7 cellular contexts compared by ENCODE assay signal in the genomic region with DNA sequence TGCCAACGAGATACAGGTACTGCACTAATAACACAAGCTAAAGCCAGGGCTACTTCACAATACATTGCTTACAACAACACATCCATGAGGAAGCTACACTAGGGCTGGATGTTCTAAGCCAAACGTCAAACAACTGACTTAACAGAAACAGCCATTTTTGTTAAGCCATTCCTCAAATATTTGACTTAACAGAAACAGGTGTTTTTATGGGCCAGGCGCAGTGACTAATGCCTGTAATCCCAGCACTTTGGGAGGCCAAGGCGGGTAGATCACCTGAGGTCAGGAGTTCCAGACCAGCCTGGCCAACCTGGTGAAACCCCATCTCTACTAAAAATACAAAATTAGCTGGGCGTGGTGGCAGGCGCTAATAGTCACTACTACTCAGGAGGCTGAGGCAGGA. TPM values are rescaled to one million over a fixed set of nuclear protein-coding genes. Genes with fewer than 3 reads are reported as not detected.
DNase-seq lines count a peak whose midpoint lies in the region; ATAC-seq and TF ChIP-seq lines count a peak whose summit lies in the region.
"Not testable (repeated sequence)": the region's sequence is repeated elsewhere in the genome, so short reads cannot be mapped to it uniquely, and the experiment has no call there.

No MANE protein-coding gene starts in this region.

- H3K36me3 Mint-ChIP-seq in Caco-2 (ENCODE audit: insufficient read depth, unreplicated experiment); T-helper 17 cell (ENCODE audit: low read depth): not testable (repeated sequence)
- H3K36me3 Mint-ChIP-seq in activated T-helper 17 cell treated with anti-CD3 and anti-CD28 coated beads, Interleukin-2, amount 50 U/mL, for 72 hours (ENCODE audit: low read depth) = peaks cover 94% of the 10 kb centered on the region
- peaks cover 89% of the 10 kb centered on the region for H3K36me3 Mint-ChIP-seq in dendritic cell treated with granulocyte-macrophage colony-stimulating factor and Interleukin-4, amounts not matched to agents 40 ng/mL and 50 ng/mL, for 4 days (ENCODE audit: low read depth)
- H3K36me3 Mint-ChIP-seq in memory B cell = peaks cover 23% of the 10 kb centered on the region

- H3K4me3 ChIP-seq in Caco-2 (ENCODE audit: low read depth, low read length); stomach: not testable (repeated sequence)

- H3K9me3 ChIP-seq in Caco-2; T-helper 17 cell (ENCODE audit: control insufficient read depth, low read length, poor library complexity, severe bottlenecking); stomach: not testable (repeated sequence)

- not testable (repeated sequence) for TF ChIP-seq CTCF in Caco-2 (IDR thresholded peaks at IDR 0.05; ENCODE audit: insufficient read depth in 1 of 2, low read depth in 1 of 2, low read length in 1 of 2, severe bottlenecking in 1 of 2, unreplicated experiment in 1 of 2); stomach (IDR thresholded peaks at IDR 0.05)

- peak overlapping the region in 4 of 5 donors; percentile 79 to 92 (median 84) for H3K27ac ChIP-seq in stomach

- DNase-seq in Caco-2 = peak; percentile 49 to 50
- DNase-seq in NCI-H774 (lab: John Stamatoyannopoulos, UW) = peak; percentile 29
- not testable (repeated sequence) for DNase-seq in T-helper 17 cell; memory B cell (ENCODE audit: low spot score in 2 of 2); stomach

- peaks cover 14% of the 10 kb centered on the region for H3K4me1 Mint-ChIP-seq in Caco-2 (ENCODE audit: low read depth, unreplicated experiment)
- peaks cover 42% of the 10 kb centered on the region for H3K4me1 Mint-ChIP-seq in T-helper 17 cell
- peaks cover 29% of the 10 kb centered on the region for H3K4me1 Mint-ChIP-seq in activated T-helper 17 cell treated with anti-CD3 and anti-CD28 coated beads, Interleukin-2, amount 50 U/mL, for 72 hours
- peaks cover 60% of the 10 kb centered on the region for H3K4me1 Mint-ChIP-seq in dendritic cell treated with granulocyte-macrophage colony-stimulating factor and Interleukin-4, amounts not matched to agents 40 ng/mL and 50 ng/mL, for 4 days (ENCODE audit: low read depth)
- H3K4me1 Mint-ChIP-seq in memory B cell = peaks cover 39% of the 10 kb centered on the region

- H3K9me3 Mint-ChIP-seq in Caco-2 (ENCODE audit: unreplicated experiment); activated T-helper 17 cell treated with anti-CD3 and anti-CD28 coated beads, Interleukin-2, amount 50 U/mL, for 72 hours; dendritic cell treated with granulocyte-macrophage colony-stimulating factor and Interleukin-4, amounts not matched to agents 40 ng/mL and 50 ng/mL, for 4 days; memory B cell: not testable (repeated sequence)

- CTCF ChIA-PET in Caco-2 (lab: Charles Lee) = not testable (repeated sequence)

- H3K36me3 ChIP-seq in Caco-2 (ENCODE audit: control insufficient read depth, insufficient read depth, low read length) = not testable (repeated sequence)
- H3K36me3 ChIP-seq in stomach = peaks cover 16 to 57% (median 49%) of the 10 kb centered on the region in 4 donors

- H3K27me3 Mint-ChIP-seq in Caco-2 (ENCODE audit: insufficient read depth, unreplicated experiment); T-helper 17 cell; activated T-helper 17 cell treated with anti-CD3 and anti-CD28 coated beads, Interleukin-2, amount 50 U/mL, for 72 hours; dendritic cell treated with granulocyte-macrophage colony-stimulating factor and Interleukin-4, amounts not matched to agents 40 ng/mL and 50 ng/mL, for 4 days; memory B cell: not testable (repeated sequence)

- not testable (repeated sequence) for TF ChIP-seq EP300 in stomach (IDR thresholded peaks at IDR 0.05)

- not testable (repeated sequence) for H3K4me3 Mint-ChIP-seq in Caco-2 (ENCODE audit: unreplicated experiment); dendritic cell treated with granulocyte-macrophage colony-stimulating factor and Interleukin-4, amounts not matched to agents 40 ng/mL and 50 ng/mL, for 4 days
- peak overlapping the region; percentile 94 for H3K4me3 Mint-ChIP-seq in T-helper 17 cell
- H3K4me3 Mint-ChIP-seq in activated T-helper 17 cell treated with anti-CD3 and anti-CD28 coated beads, Interleukin-2, amount 50 U/mL, for 72 hours = peak overlapping the region; percentile 99
- H3K4me3 Mint-ChIP-seq in memory B cell = peak overlapping the region; percentile 8

- intact Hi-C loops in Caco-2 (cut with micrococcal nuclease; ENCODE audit: unreplicated experiment); dendritic cell treated with granulocyte-macrophage colony-stimulating factor and Interleukin-4, amounts not matched to agents 40 ng/mL and 50 ng/mL, for 4 days (cut with micrococcal nuclease); stomach (cut with DNase I; ENCODE audit: low total_unique reads): not testable (repeated sequence)

- not testable (repeated sequence) for TF ChIP-seq POLR2A in stomach (IDR thresholded peaks at IDR 0.05)

- ATAC-seq in T-helper 17 cell; activated T-helper 17 cell treated with anti-CD3 and anti-CD28 coated beads, Interleukin-2, amount 50 U/mL, for 72 hours (replicated peaks); memory B cell (ENCODE audit: low read depth): not testable (repeated sequence)

- BruUV-seq in Caco-2 (replicated peaks; lab: Mats Ljungman, UMichigan) = not testable (repeated sequence)

- POLR2A ChIA-PET in Caco-2 (lab: Charles Lee) = not testable (repeated sequence)

- not testable (repeated sequence) for H3K4me1 ChIP-seq in Caco-2
- peaks cover 16 to 48% (median 35%) of the 10 kb centered on the region in 4 donors for H3K4me1 ChIP-seq in stomach

- not testable (repeated sequence) for H3K27ac Mint-ChIP-seq in Caco-2 (ENCODE audit: unreplicated experiment); activated T-helper 17 cell treated with anti-CD3 and anti-CD28 coated beads, Interleukin-2, amount 50 U/mL, for 72 hours; memory B cell
- H3K27ac Mint-ChIP-seq in T-helper 17 cell = peak overlapping the region; percentile 100
- H3K27ac Mint-ChIP-seq in dendritic cell treated with granulocyte-macrophage colony-stimulating factor and Interleukin-4, amounts not matched to agents 40 ng/mL and 50 ng/mL, for 4 days = peak overlapping the region; percentile 92

- 77 to 89% (median 86%) methylated on average over 6 of the region's 6 CpGs for WGBS in stomach, 5 donors

- not testable (repeated sequence) for H3K27me3 ChIP-seq in Caco-2 (replicated peaks; ENCODE audit: control insufficient read depth, insufficient read depth, low read length); stomach

RNA-seq across cellular contexts. Expression of a gene that starts 7.6 kb away (rescaled TPM):
- total RNA-seq in Caco-2 (2022) (45.5 and 59.1 TPM in 2 replicates), T-helper 17 cell (100 to 1,000 TPM; 245 to 340 TPM), stomach (100 to 1,000 TPM in 3 of 5 donors, 10 to 100 TPM in 2; 13.4 to 340 (median 112) TPM)
- total RNA-seq in activated T-helper 17 cell treated with anti-CD3 and anti-CD28 coated beads, Interleukin-2, amount 50 U/mL, for 72 hours = 100 to 1,000 TPM in 1 of 2 donors, 10 to 100 TPM in 1; 94.2 to 210 TPM
- polyA plus RNA-seq in stomach = 100 to 1,000 TPM in 1 of 3 donors, 10 to 100 TPM in 2; 55.4 to 113 (median 60.5) TPM

RNA-seq across cellular contexts. Expression of a gene that starts 50.5 kb away (rescaled TPM):
- total RNA-seq in Caco-2 (2022) (36.3 and 37.0 TPM in 2 replicates), T-helper 17 cell (10 to 100 TPM; 19.8 to 24.0 TPM), stomach (10 to 100 TPM; 11.2 to 99.6 (median 18.7) TPM)
- 10 to 100 TPM; 24.7 to 29.0 TPM for total RNA-seq in activated T-helper 17 cell treated with anti-CD3 and anti-CD28 coated beads, Interleukin-2, amount 50 U/mL, for 72 hours
- 1 to 10 TPM; 7.5 to 9.0 (median 8.0) TPM for polyA plus RNA-seq in stomach
